In the genomic region with DNA sequence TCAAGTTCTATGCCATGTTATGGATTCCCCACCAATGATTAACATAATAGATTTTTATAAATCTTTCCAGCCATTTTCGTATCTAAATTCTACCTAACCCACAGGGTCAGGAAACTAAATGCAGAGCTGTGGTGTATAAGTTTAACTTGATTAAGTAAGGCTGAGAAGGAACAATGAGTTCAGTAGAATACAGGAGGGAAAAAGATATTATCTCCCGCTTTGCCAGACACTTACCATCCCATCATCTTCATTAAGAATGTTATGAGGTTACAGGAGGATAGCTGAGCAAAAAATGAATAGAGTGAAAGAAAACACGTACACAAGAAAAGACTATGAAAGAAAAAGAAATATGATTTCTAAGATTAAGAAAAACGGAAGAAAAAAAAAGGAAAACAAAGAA, we compare ENCODE assay signal across 32 cellular contexts.
"Had no signal": no experiment of that assay in that cellular context is flagged by ENCODE, and none has a peak within 500 bp of the region (broad histone marks: within the 10 kb centered on the region; RNA-seq: fewer than 3 reads in every experiment).

No MANE protein-coding gene starts in this region.

- H3K27ac Mint-ChIP-seq: activated B cell treated with CpG ODN at 0.5 μM for 24 hours; activated T-helper 17 cell treated with anti-CD3 and anti-CD28 coated beads, Interleukin-2, amount 50 U/mL, for 72 hours; effector memory CD8-positive, alpha-beta T cell; T-helper 17 cell; T-helper 2 cell treated with Interferon-gamma antibody and Interleukin-4, amounts not matched to agents 5 μg/mL and 100 μg/mL, for 36 hours had no signal

- H3K4me1 ChIP-seq: adrenal gland, body of pancreas, esophagus muscularis mucosa, foreskin keratinocyte, gastrocnemius medialis had no signal

- H3K27ac ChIP-seq: adrenal gland, body of pancreas, esophagus muscularis mucosa, foreskin keratinocyte, gastrocnemius medialis, WERI-Rb-1 had no signal

- H3K27me3 ChIP-seq: adrenal gland, body of pancreas, esophagus muscularis mucosa, foreskin keratinocyte, gastrocnemius medialis had no signal

- H3K4me1 Mint-ChIP-seq: activated B cell treated with CpG ODN at 0.5 μM for 24 hours; activated T-helper 17 cell treated with anti-CD3 and anti-CD28 coated beads, Interleukin-2, amount 50 U/mL, for 72 hours; T-helper 17 cell had no signal

- H3K9me3 Mint-ChIP-seq: activated B cell treated with CpG ODN at 0.5 μM for 24 hours; activated CD8-positive, alpha-beta T cell treated with anti-CD3 and anti-CD28 coated beads for 36 hours; activated naive CD4-positive, alpha-beta T cell treated with anti-CD3 and anti-CD28 coated beads, Interleukin-2, amount 50 U/mL, for 72 hours; activated T-cell treated with anti-CD3 and anti-CD28 coated beads, Interleukin-2, amount 50 U/mL, for 4 hours; activated T-helper 17 cell treated with anti-CD3 and anti-CD28 coated beads, Interleukin-2, amount 50 U/mL, for 72 hours; effector memory CD8-positive, alpha-beta T cell; T-helper 2 cell treated with Interferon-gamma antibody and Interleukin-4, amounts not matched to agents 5 μg/mL and 100 μg/mL, for 36 hours had no signal

- H3K4me3 ChIP-seq: adrenal gland, body of pancreas, esophagus muscularis mucosa, gastrocnemius medialis had no signal

- ATAC-seq: activated CD4-positive, CD25-positive, alpha-beta regulatory T cell treated with anti-CD3 and anti-CD28 coated beads, Interleukin-2, amount 50 U/mL, for 24 hours; activated CD8-positive, alpha-beta T cell treated with anti-CD3 and anti-CD28 coated beads for 36 hours; activated naive CD4-positive, alpha-beta T cell treated with anti-CD3 and anti-CD28 coated beads, Interleukin-2, amount 50 U/mL, for 72 hours; activated T-cell treated with anti-CD3 and anti-CD28 coated beads, Interleukin-2, amount 50 U/mL, for 4 hours; activated T-helper 17 cell treated with anti-CD3 and anti-CD28 coated beads, Interleukin-2, amount 50 U/mL, for 72 hours; body of pancreas; effector memory CD8-positive, alpha-beta T cell; foreskin keratinocyte; gastrocnemius medialis; T-helper 17 cell had no signal

- H3K9me3 ChIP-seq: adrenal gland, body of pancreas, esophagus muscularis mucosa, gastrocnemius medialis had no signal

- DNase-seq: activated B cell treated with CpG ODN at 0.5 μM for 24 hours; activated CD4-positive, alpha-beta T cell treated with anti-CD3 and anti-CD28 coated beads for 48 hours; activated CD4-positive, alpha-beta T cell treated with anti-CD3 and anti-CD28 coated beads, Interleukin-2, amount 50 U/mL, for 1 hour; activated CD4-positive, alpha-beta T cell treated with anti-CD3 and anti-CD28 coated beads, Interleukin-2, amount 50 U/mL, for 48 hours; activated CD8-positive, alpha-beta memory T cell treated with anti-CD3 and anti-CD28 coated beads for 24 hours; activated CD8-positive, alpha-beta T cell treated with anti-CD3 and anti-CD28 coated beads for 36 hours; activated effector memory CD4-positive, alpha-beta T cell treated with Interleukin-2 at 50 U/mL for 16 hours; activated gamma-delta T cell treated with Interleukin-2 at 50 U/mL for 16 hours; activated naive CD4-positive, alpha-beta T cell treated with Interleukin-2 at 50 U/mL for 16 hours; activated T-cell treated with anti-CD3 and anti-CD28 coated beads, Interleukin-2, amount 50 U/mL, for 4 hours; adrenal gland; amygdala; aorta; body of pancreas; caudate nucleus; cortex of kidney; dermis blood vessel endothelial cell; effector CD4-positive, alpha-beta T cell; effector memory CD8-positive, alpha-beta T cell; erythroblast; foreskin keratinocyte; gastrocnemius medialis; glutamatergic neuron; T-helper 1 cell; T-helper 17 cell; T1000; WERI-Rb-1 had no signal

- H3K27me3 Mint-ChIP-seq: activated B cell treated with CpG ODN at 0.5 μM for 24 hours; activated CD8-positive, alpha-beta T cell treated with anti-CD3 and anti-CD28 coated beads for 36 hours; activated T-helper 17 cell treated with anti-CD3 and anti-CD28 coated beads, Interleukin-2, amount 50 U/mL, for 72 hours; effector memory CD8-positive, alpha-beta T cell; T-helper 17 cell had no signal

- H3K4me3 Mint-ChIP-seq: activated B cell treated with CpG ODN at 0.5 μM for 24 hours; activated CD8-positive, alpha-beta T cell treated with anti-CD3 and anti-CD28 coated beads for 36 hours; activated T-cell treated with anti-CD3 and anti-CD28 coated beads, Interleukin-2, amount 50 U/mL, for 4 hours; activated T-helper 17 cell treated with anti-CD3 and anti-CD28 coated beads, Interleukin-2, amount 50 U/mL, for 72 hours; effector memory CD8-positive, alpha-beta T cell; T-helper 17 cell; T-helper 2 cell treated with Interferon-gamma antibody and Interleukin-4, amounts not matched to agents 5 μg/mL and 100 μg/mL, for 36 hours had no signal
